ENCODE assay signal across 1 cellular context in genomic region chr4:4859010-4859798, GRCh38.
TF ChIP-seq lines count a peak whose summit lies in the region.

Gene MSX1, plus strand, starts transcription at chr4:4859665. Its CDS starts 235 bp downstream, at chr4:4859900.

TF ChIP-seq in HepG2, 621 proteins besides CTCF, POLR2A, EP300 and RAD21 (continued from another document and continues in another):
- TF ChIP-seq GABPB1 (CRISPR knock-in tag; IDR thresholded peaks at IDR 0.05), result peak; percentile 37; the same call in 1 of the 2 replicates
- TF ChIP-seq NFYC (CRISPR knock-in tag; IDR thresholded peaks at IDR 0.05), result peak; percentile 83
- no peak for TF ChIP-seq ZNF567 (CRISPR knock-in tag; IDR thresholded peaks at IDR 0.05; ENCODE audit: borderline replicate concordance)
- TF ChIP-seq FIP1L1 (IDR thresholded peaks at IDR 0.05; ENCODE audit: borderline replicate concordance, insufficient read depth, low read depth, low read length), result no peak
- 0 out of 2 replicates have a peak, but pooled peaks have one; percentile 8 for TF ChIP-seq GATAD1 (CRISPR knock-in tag; IDR thresholded peaks at IDR 0.05)
- no peak; the same call in 1 of the 2 replicates for TF ChIP-seq KMT2B (CRISPR knock-in tag; IDR thresholded peaks at IDR 0.05)
- no peak for TF ChIP-seq ZNF577 (CRISPR knock-in tag; IDR thresholded peaks at IDR 0.05; ENCODE audit: borderline replicate concordance, low read depth)
- TF ChIP-seq HOXA9 (CRISPR knock-in tag; IDR thresholded peaks at IDR 0.05; ENCODE audit: borderline replicate concordance), result no peak
- TF ChIP-seq BHLHE40 (IDR thresholded peaks at IDR 0.05; ENCODE audit: low read length), result peak; percentile 57
- peak; percentile 38; the same call in 1 of the 2 replicates for TF ChIP-seq SRY (CRISPR knock-in tag; IDR thresholded peaks at IDR 0.05)
- peak; percentile 78 for TF ChIP-seq PHF8 (CRISPR knock-in tag; IDR thresholded peaks at IDR 0.05)
- TF ChIP-seq HMG20A (CRISPR knock-in tag; IDR thresholded peaks at IDR 0.05; ENCODE audit: borderline replicate concordance), result no peak
- peak; percentile 74; the same call in 1 of the 2 replicates for TF ChIP-seq ZNF710 (CRISPR knock-in tag; IDR thresholded peaks at IDR 0.05; ENCODE audit: borderline replicate concordance)
- TF ChIP-seq EZH2 (conservative IDR thresholded peaks at IDR 0.05; ENCODE audit: low read depth, low read length), result no peak
- TF ChIP-seq CREB1 (IDR thresholded peaks at IDR 0.05), result no peak
- TF ChIP-seq CREB1 (CRISPR knock-in tag; IDR thresholded peaks at IDR 0.05), result no peak
- peak; percentile 91 for TF ChIP-seq ZNF263 (CRISPR knock-in tag; IDR thresholded peaks at IDR 0.05)
- peak; percentile 65; the same call in 1 of the 2 replicates for TF ChIP-seq POGK (CRISPR knock-in tag; conservative IDR thresholded peaks at IDR 0.05)
- TF ChIP-seq ZNF724P (CRISPR knock-in tag; IDR thresholded peaks at IDR 0.05; ENCODE audit: borderline replicate concordance), result no peak
- TF ChIP-seq KDM2A (CRISPR knock-in tag; IDR thresholded peaks at IDR 0.05; ENCODE audit: borderline replicate concordance, low read depth), result peak; percentile 50; the same call in 1 of the 2 replicates
- TF ChIP-seq SOX5 (CRISPR knock-in tag; IDR thresholded peaks at IDR 0.05; ENCODE audit: borderline replicate concordance), result peak; percentile 43; the same call in 1 of the 2 replicates
- TF ChIP-seq DBP (CRISPR knock-in tag; IDR thresholded peaks at IDR 0.05; ENCODE audit: not compliant biosample characterization), result peak; percentile 27
- TF ChIP-seq ZNF331 (CRISPR knock-in tag; IDR thresholded peaks at IDR 0.05), result peak; percentile 35; the same call in 1 of the 2 replicates
- 0 out of 2 replicates have a peak, but pooled peaks have one; percentile 39 for TF ChIP-seq MLX (CRISPR knock-in tag; IDR thresholded peaks at IDR 0.05)
- no peak for TF ChIP-seq ZNF607 (CRISPR knock-in tag; IDR thresholded peaks at IDR 0.05; ENCODE audit: borderline replicate concordance)
- no peak for TF ChIP-seq ZMAT5 (CRISPR knock-in tag; IDR thresholded peaks at IDR 0.05; ENCODE audit: borderline replicate concordance, low read depth)
- TF ChIP-seq ZNF609 (CRISPR knock-in tag; IDR thresholded peaks at IDR 0.05; ENCODE audit: borderline replicate concordance), result no peak
- TF ChIP-seq ZNF256 (CRISPR knock-in tag; conservative IDR thresholded peaks at IDR 0.05), result no peak
- 0 out of 2 replicates have a peak, but pooled peaks have one; percentile 21 for TF ChIP-seq ZFP82 (CRISPR knock-in tag; IDR thresholded peaks at IDR 0.05; ENCODE audit: borderline replicate concordance)
- peak; percentile 81 for TF ChIP-seq HNRNPL (IDR thresholded peaks at IDR 0.05; ENCODE audit: low read depth, low read length)
- no peak for TF ChIP-seq ZNF431 (CRISPR knock-in tag; IDR thresholded peaks at IDR 0.05; ENCODE audit: borderline replicate concordance, low read depth)
- TF ChIP-seq ZNF790 (CRISPR knock-in tag; IDR thresholded peaks at IDR 0.05; ENCODE audit: borderline replicate concordance), result 0 out of 2 replicates have a peak, but pooled peaks have one; percentile 59
- no peak for TF ChIP-seq ZNF121 (CRISPR knock-in tag; IDR thresholded peaks at IDR 0.05)
- TF ChIP-seq ARNTL (CRISPR knock-in tag; IDR thresholded peaks at IDR 0.05), result no peak
- peak; percentile 70 for TF ChIP-seq ATF7-NPFF (CRISPR knock-in tag; IDR thresholded peaks at IDR 0.05; ENCODE audit: low read depth)
- peak; percentile 26; the same call in 1 of the 2 replicates for TF ChIP-seq RARA (CRISPR knock-in tag; IDR thresholded peaks at IDR 0.05)
- TF ChIP-seq ZNF83 (CRISPR knock-in tag; IDR thresholded peaks at IDR 0.05; ENCODE audit: borderline replicate concordance), result no peak
- peak; percentile 81 for TF ChIP-seq SP4 (CRISPR knock-in tag; IDR thresholded peaks at IDR 0.05)
- TF ChIP-seq PHF20 (CRISPR knock-in tag; IDR thresholded peaks at IDR 0.05), result no peak; the same call in 1 of the 2 replicates
- no peak for TF ChIP-seq ZNF512 (CRISPR knock-in tag; IDR thresholded peaks at IDR 0.05)
- TF ChIP-seq RFXAP (CRISPR knock-in tag; IDR thresholded peaks at IDR 0.05; ENCODE audit: borderline replicate concordance), result peak; percentile 62; the same call in 1 of the 2 replicates
- TF ChIP-seq IRF2 (CRISPR knock-in tag; IDR thresholded peaks at IDR 0.05), result no peak
- TF ChIP-seq ZBTB7B (CRISPR knock-in tag; IDR thresholded peaks at IDR 0.05), result no peak
- peak; percentile 36; the same call in 1 of the 2 replicates for TF ChIP-seq CCDC6 (CRISPR knock-in tag; IDR thresholded peaks at IDR 0.05)
- TF ChIP-seq ZFX (CRISPR knock-in tag; IDR thresholded peaks at IDR 0.05; ENCODE audit: low read depth), result peak; percentile 94
- no peak for TF ChIP-seq ARID2 (CRISPR knock-in tag; IDR thresholded peaks at IDR 0.05; ENCODE audit: borderline replicate concordance)
- no peak for TF ChIP-seq MEF2D (CRISPR knock-in tag; IDR thresholded peaks at IDR 0.05)
- TF ChIP-seq RFX5 (IDR thresholded peaks at IDR 0.05; ENCODE audit: low read depth, low read length), result peak; percentile 11; the same call in 1 of the 2 replicates
- TF ChIP-seq XRCC5 (optimal IDR thresholded peaks at IDR 0.05; ENCODE audit: low read length), result peak; percentile 16
- TF ChIP-seq KAT8 (CRISPR knock-in tag; IDR thresholded peaks at IDR 0.05), result peak; percentile 39; the same call in 1 of the 2 replicates
- 0 out of 2 replicates have a peak, but pooled peaks have one; percentile 22 for TF ChIP-seq ZNF580 (CRISPR knock-in tag; IDR thresholded peaks at IDR 0.05; ENCODE audit: borderline replicate concordance, low read depth)
- 0 out of 2 replicates have a peak, but pooled peaks have one; percentile 18 for TF ChIP-seq ZNF281 (CRISPR knock-in tag; IDR thresholded peaks at IDR 0.05; ENCODE audit: borderline replicate concordance)
- no peak for TF ChIP-seq ZNF382 (CRISPR knock-in tag; IDR thresholded peaks at IDR 0.05; ENCODE audit: borderline replicate concordance)
- no peak for TF ChIP-seq ZNF598 (CRISPR knock-in tag; IDR thresholded peaks at IDR 0.05; ENCODE audit: borderline replicate concordance)
- TF ChIP-seq ERF (CRISPR knock-in tag; IDR thresholded peaks at IDR 0.05), result 0 out of 2 replicates have a peak, but pooled peaks have one; percentile 23
